In genomic region chr3:138801792-138802191, GRCh38 we compare ENCODE assay signal across 29 cellular contexts.
"Had no signal": no experiment of that assay in that cellular context is flagged by ENCODE, and none has a peak within 500 bp of the region (broad histone marks: within the 10 kb centered on the region; RNA-seq: fewer than 3 reads in every experiment).

No MANE protein-coding gene starts in this region.

- H3K27me3 Mint-ChIP-seq: activated CD4-positive, alpha-beta memory T cell treated with anti-CD3 and anti-CD28 coated beads for 36 hours; activated CD4-positive, alpha-beta T cell treated with anti-CD3 and anti-CD28 coated beads for 36 hours; activated CD4-positive, alpha-beta T cell treated with anti-CD3 and anti-CD28 coated beads, Interleukin-2, amount 10 ng/mL, durations not matched to agents 24 days and 14 days; activated CD8-positive, alpha-beta memory T cell treated with anti-CD3 and anti-CD28 coated beads, Interleukin-2, amount 10 ng/mL, durations not matched to agents 7 days and 5 days; activated naive CD8-positive, alpha-beta T cell; activated T-cell treated with anti-CD3 and anti-CD28 coated beads, Interleukin-2, amount 50 U/mL, for 24 hours had no signal

- H3K9me3 ChIP-seq: colonic mucosa, heart left ventricle had no signal

- DNase-seq: activated CD4-positive, alpha-beta memory T cell treated with anti-CD3 and anti-CD28 coated beads for 36 hours; activated CD4-positive, alpha-beta T cell treated with anti-CD3 and anti-CD28 coated beads for 36 hours; activated CD4-positive, alpha-beta T cell treated with anti-CD3 and anti-CD28 coated beads, Interleukin-2, amount 10 ng/mL, durations not matched to agents 24 days and 14 days; activated CD4-positive, CD25-positive, alpha-beta regulatory T cell; activated CD4-positive, CD25-positive, alpha-beta regulatory T cell treated with anti-CD3 and anti-CD28 coated beads, Interleukin-2, amount 50 U/mL, for 72 hours; activated CD8-positive, alpha-beta memory T cell treated with anti-CD3 and anti-CD28 coated beads, Interleukin-2, amount 10 ng/mL, durations not matched to agents 7 days and 5 days; activated CD8-positive, alpha-beta memory T cell treated with anti-CD3 and anti-CD28 coated beads, Interleukin-2, amount 50 U/mL, for 4 hours; activated CD8-positive, alpha-beta T cell treated with anti-CD3 and anti-CD28 coated beads, Interleukin-2, amount 10 ng/mL, durations not matched to agents 7 days and 5 days; activated effector memory CD4-positive, alpha-beta T cell treated with Interleukin-2 at 50 U/mL for 16 hours; activated gamma-delta T cell treated with Interleukin-2 at 50 U/mL for 16 hours; activated naive CD4-positive, alpha-beta T cell treated with anti-CD3 and anti-CD28 coated beads, Interleukin-2, amount 50 U/mL, for 16 hours; activated naive CD4-positive, alpha-beta T cell treated with Interleukin-2 at 50 U/mL for 16 hours; activated T-cell treated with anti-CD3 and anti-CD28 coated beads, Interleukin-2, amount 50 U/mL, for 24 hours; activated T-cell treated with anti-CD3 and anti-CD28 coated beads, Interleukin-2, amount 50 U/mL, for 72 hours; amniotic stem cell; anterior cingulate cortex; brain microvascular endothelial cell; caudate nucleus; cerebellar nuclear complex; colonic mucosa; effector memory CD4-positive, alpha-beta T cell; endodermal cell; foreskin fibroblast; glutamatergic neuron; heart left ventricle; T-helper 1 cell; T-helper 2 cell had no signal

- H3K36me3 ChIP-seq: brain microvascular endothelial cell, colonic mucosa, heart left ventricle had no signal

- H3K9me3 Mint-ChIP-seq: activated CD4-positive, alpha-beta memory T cell treated with anti-CD3 and anti-CD28 coated beads for 36 hours; activated CD4-positive, alpha-beta T cell treated with anti-CD3 and anti-CD28 coated beads, Interleukin-2, amount 10 ng/mL, durations not matched to agents 24 days and 14 days; activated T-cell treated with anti-CD3 and anti-CD28 coated beads, Interleukin-2, amount 50 U/mL, for 24 hours; activated T-cell treated with anti-CD3 and anti-CD28 coated beads, Interleukin-2, amount 50 U/mL, for 72 hours; endodermal cell had no signal

- ATAC-seq: activated CD4-positive, alpha-beta T cell treated with anti-CD3 and anti-CD28 coated beads for 36 hours; activated CD8-positive, alpha-beta memory T cell treated with anti-CD3 and anti-CD28 coated beads, Interleukin-2, amount 10 ng/mL, durations not matched to agents 7 days and 5 days; activated CD8-positive, alpha-beta T cell treated with anti-CD3 and anti-CD28 coated beads, Interleukin-2, amount 10 ng/mL, durations not matched to agents 7 days and 5 days; activated T-cell treated with anti-CD3 and anti-CD28 coated beads, Interleukin-2, amount 50 U/mL, for 72 hours; esophagus mucosa; heart left ventricle had no signal

- H3K27ac Mint-ChIP-seq: activated CD4-positive, alpha-beta memory T cell treated with anti-CD3 and anti-CD28 coated beads for 36 hours; activated CD4-positive, alpha-beta T cell treated with anti-CD3 and anti-CD28 coated beads for 36 hours; activated CD4-positive, alpha-beta T cell treated with anti-CD3 and anti-CD28 coated beads, Interleukin-2, amount 10 ng/mL, durations not matched to agents 24 days and 14 days; activated CD8-positive, alpha-beta memory T cell treated with anti-CD3 and anti-CD28 coated beads, Interleukin-2, amount 10 ng/mL, durations not matched to agents 7 days and 5 days; activated CD8-positive, alpha-beta T cell treated with anti-CD3 and anti-CD28 coated beads, Interleukin-2, amount 10 ng/mL, durations not matched to agents 7 days and 5 days; activated naive CD8-positive, alpha-beta T cell; activated T-cell treated with anti-CD3 and anti-CD28 coated beads, Interleukin-2, amount 50 U/mL, for 24 hours; activated T-cell treated with anti-CD3 and anti-CD28 coated beads, Interleukin-2, amount 50 U/mL, for 72 hours; endodermal cell had no signal

- H3K27ac ChIP-seq: brain microvascular endothelial cell, colonic mucosa had no signal

- H3K27me3 ChIP-seq: brain microvascular endothelial cell, colonic mucosa, heart left ventricle had no signal

- H3K4me3 ChIP-seq: colonic mucosa, heart left ventricle had no signal

- H3K4me3 Mint-ChIP-seq: activated CD4-positive, alpha-beta memory T cell treated with anti-CD3 and anti-CD28 coated beads for 36 hours; activated CD4-positive, alpha-beta T cell treated with anti-CD3 and anti-CD28 coated beads for 36 hours; activated CD4-positive, alpha-beta T cell treated with anti-CD3 and anti-CD28 coated beads, Interleukin-2, amount 10 ng/mL, durations not matched to agents 24 days and 14 days; activated CD8-positive, alpha-beta memory T cell treated with anti-CD3 and anti-CD28 coated beads, Interleukin-2, amount 10 ng/mL, durations not matched to agents 7 days and 5 days; activated CD8-positive, alpha-beta T cell treated with anti-CD3 and anti-CD28 coated beads, Interleukin-2, amount 10 ng/mL, durations not matched to agents 7 days and 5 days; activated naive CD8-positive, alpha-beta T cell; activated T-cell treated with anti-CD3 and anti-CD28 coated beads, Interleukin-2, amount 50 U/mL, for 24 hours; activated T-cell treated with anti-CD3 and anti-CD28 coated beads, Interleukin-2, amount 50 U/mL, for 72 hours; endodermal cell had no signal

- H3K4me1 ChIP-seq: colonic mucosa had no signal
